Comparison of ENCODE assay signal across 8 cellular contexts in genomic region chr7:151736403-151736909, GRCh38.
DNase-seq lines count a peak whose midpoint lies in the region; ATAC-seq and TF ChIP-seq lines count a peak whose summit lies in the region.
"Had no signal": no experiment of that assay in that cellular context is flagged by ENCODE, and none has a peak within 500 bp of the region (broad histone marks: within the 10 kb centered on the region; RNA-seq: fewer than 3 reads in every experiment).

No MANE protein-coding gene starts in this region.

- H3K4me3 ChIP-seq in esophagus squamous epithelium (peak overlapping the region in 1 of 4 donors; percentile 45), neuronal stem cell (ENCODE audit: low read length in 2 of 2) (peak overlapping the region in 1 of 2 donors; percentile 45)
- H3K4me3 ChIP-seq: SK-N-MC had no signal

- H3K9me3 ChIP-seq in esophagus squamous epithelium (no peaks in the 10 kb centered on the region), neuronal stem cell (replicated peaks in 1 of 2; ENCODE audit: control insufficient read depth in 2 of 2, insufficient read depth in 1 of 2, low read depth in 1 of 2, low read length in 2 of 2) (peaks cover 0 to 5% of the 10 kb centered on the region in 2 donors)

- intact Hi-C loops in esophagus squamous epithelium (cut with DNase I): no loop called here

- H2BK5ac ChIP-seq in neuronal stem cell (ENCODE audit: low read length): peak overlapping the region; percentile 85

- H3K4me2 ChIP-seq in neuronal stem cell (ENCODE audit: insufficient read depth, low read length, poor library complexity, severe bottlenecking): no peak overlapping the region

- peak; percentile 77 for DNase-seq in HS-27A (ENCODE audit: low read depth)
- DNase-seq in RKO (ENCODE audit: low spot score): peak; percentile 91
- DNase-seq in esophagus squamous epithelium (lab: John Stamatoyannopoulos, UW): no peak
- peak; percentile 51 for DNase-seq in neuronal stem cell (ENCODE audit: low spot score)
- no peak for DNase-seq in stimulated activated CD4-positive, alpha-beta T cell treated with anti-CD3 and anti-CD28 coated beads, Interleukin-4, amount 100 ng/mL, for 1 hour
- DNase-seq in activated CD4-positive, alpha-beta T cell treated with anti-CD3 and anti-CD28 coated beads, Interleukin-2, amount 10 ng/mL, durations not matched to agents 7 days and 5 days: no peak

- H4K8ac ChIP-seq in neuronal stem cell (ENCODE audit: low read depth, low read length): no peak overlapping the region

- peak overlapping the region; percentile 46 for H2AFZ ChIP-seq in neuronal stem cell (ENCODE audit: low read length)

- no peak overlapping the region for H2AK5ac ChIP-seq in neuronal stem cell (ENCODE audit: low read depth, low read length)

- no peaks in the 10 kb centered on the region for H3K27me3 Mint-ChIP-seq in activated CD4-positive, alpha-beta T cell treated with anti-CD3 and anti-CD28 coated beads, Interleukin-2, amount 10 ng/mL, durations not matched to agents 7 days and 5 days

- H3K4me1 ChIP-seq in esophagus squamous epithelium: peaks cover 7 to 34% (median 13%) of the 10 kb centered on the region in 3 donors
- H3K4me1 ChIP-seq in neuronal stem cell (ENCODE audit: control insufficient read depth in 2 of 2, insufficient read depth in 1 of 2, low read depth in 1 of 2, low read length in 2 of 2): peaks cover 21 to 22% of the 10 kb centered on the region in 2 donors

- no peaks in the 10 kb centered on the region for H3K4me1 Mint-ChIP-seq in activated CD4-positive, alpha-beta T cell treated with anti-CD3 and anti-CD28 coated beads, Interleukin-2, amount 10 ng/mL, durations not matched to agents 7 days and 5 days

- peak in 3 of 6 experiments; percentile 13 to 31 (median 28) for TF ChIP-seq CTCF in esophagus squamous epithelium (IDR thresholded peaks at IDR 0.05)

- H3K23ac ChIP-seq in neuronal stem cell (ENCODE audit: low read depth, low read length, poor library complexity): no peak overlapping the region

- ATAC-seq in GM21717 (IDR thresholded peaks at IDR 0.05; ENCODE audit: unreplicated experiment): no peak

- H3K36me3 Mint-ChIP-seq in activated CD4-positive, alpha-beta T cell treated with anti-CD3 and anti-CD28 coated beads, Interleukin-2, amount 10 ng/mL, durations not matched to agents 7 days and 5 days (ENCODE audit: low read depth): no peaks in the 10 kb centered on the region

- no peak overlapping the region for H2BK12ac ChIP-seq in neuronal stem cell (ENCODE audit: low read length)

- H3K4me3 Mint-ChIP-seq in activated CD4-positive, alpha-beta T cell treated with anti-CD3 and anti-CD28 coated beads, Interleukin-2, amount 10 ng/mL, durations not matched to agents 7 days and 5 days: no peak overlapping the region

- H3K18ac ChIP-seq in neuronal stem cell (ENCODE audit: low read length): no peak overlapping the region

- no peak for TF ChIP-seq POLR2A in esophagus squamous epithelium (IDR thresholded peaks at IDR 0.05)

- H3K27me3 ChIP-seq in esophagus squamous epithelium: peaks cover 0 to 34% (median 0%) of the 10 kb centered on the region in 4 donors
- H3K27me3 ChIP-seq in neuronal stem cell (ENCODE audit: control insufficient read depth in 3 of 3, insufficient read depth in 3 of 3, low read depth in 1 of 3, low read length in 3 of 3): no peaks in the 10 kb centered on the region

- no peak overlapping the region for H3K14ac ChIP-seq in neuronal stem cell (ENCODE audit: low read length)

- no peak overlapping the region for H3K27ac Mint-ChIP-seq in activated CD4-positive, alpha-beta T cell treated with anti-CD3 and anti-CD28 coated beads, Interleukin-2, amount 10 ng/mL, durations not matched to agents 7 days and 5 days

- no peaks in the 10 kb centered on the region for H3K79me1 ChIP-seq in neuronal stem cell (ENCODE audit: low read depth, low read length)

- POLR2A ChIA-PET in activated CD4-positive, alpha-beta T cell treated with anti-CD3 and anti-CD28 coated beads, Interleukin-2, amount 10 ng/mL, durations not matched to agents 7 days and 5 days (lab: Charles Lee): no interaction called here

- H3K9me3 Mint-ChIP-seq in activated CD4-positive, alpha-beta T cell treated with anti-CD3 and anti-CD28 coated beads, Interleukin-2, amount 10 ng/mL, durations not matched to agents 7 days and 5 days: no peaks in the 10 kb centered on the region

- H4K91ac ChIP-seq in neuronal stem cell (ENCODE audit: low read depth, low read length, poor library complexity): no peak overlapping the region

- no peak overlapping the region for H2BK15ac ChIP-seq in neuronal stem cell (ENCODE audit: low read length)

- whole genome bisulfite sequencing in esophagus squamous epithelium, 2 donors: 7 to 17% methylated on average over 6 to 10 of the region's 10 CpGs
- no CpG with 5 or more reads among the region's 10 CpGs for WGBS in neuronal stem cell (ENCODE audit: extremely low coverage in 2 of 2, insufficient read length in 2 of 2, insufficient replicate concordance in 1 of 2), 2 donors

- no peak overlapping the region for H3K9ac ChIP-seq in neuronal stem cell (ENCODE audit: low read depth, low read length, poor library complexity)

- H3K27ac ChIP-seq in esophagus squamous epithelium (peak overlapping the region in 3 of 4 donors; percentile 25 to 55 (median 52)), neuronal stem cell (replicated peaks; ENCODE audit: low read length) (peak overlapping the region; percentile 44)
- H3K27ac ChIP-seq: SK-N-MC had no signal

- CTCF ChIA-PET in activated CD4-positive, alpha-beta T cell treated with anti-CD3 and anti-CD28 coated beads, Interleukin-2, amount 10 ng/mL, durations not matched to agents 7 days and 5 days (lab: Charles Lee): no interaction called here

- no peak overlapping the region for H3K4ac ChIP-seq in neuronal stem cell (ENCODE audit: low read length)

- no peak overlapping the region for H2BK120ac ChIP-seq in neuronal stem cell (ENCODE audit: low read depth, low read length)

- no peaks in the 10 kb centered on the region for H3K36me3 ChIP-seq in esophagus squamous epithelium
- H3K36me3 ChIP-seq in neuronal stem cell (replicated peaks in 1 of 2; ENCODE audit: control insufficient read depth in 2 of 2, insufficient read depth in 2 of 2, low read length in 2 of 2): no peaks in the 10 kb centered on the region

Comparison
In these comparisons a context has a peak if more than half of its experiments do, and no peak if none do; other contexts are left out.
1. DNase-seq: peak in HS-27A (single experiment), RKO (single experiment) and neuronal stem cell (single experiment); none in esophagus squamous epithelium (single experiment), stimulated activated CD4-positive, alpha-beta T cell treated with anti-CD3 and anti-CD28 coated beads, Interleukin-4, amount 100 ng/mL, for 1 hour (single experiment) and activated CD4-positive, alpha-beta T cell treated with anti-CD3 and anti-CD28 coated beads, Interleukin-2, amount 10 ng/mL, durations not matched to agents 7 days and 5 days (single experiment).